Comparison of ENCODE assay signal across 8 cellular contexts in the genomic region with DNA sequence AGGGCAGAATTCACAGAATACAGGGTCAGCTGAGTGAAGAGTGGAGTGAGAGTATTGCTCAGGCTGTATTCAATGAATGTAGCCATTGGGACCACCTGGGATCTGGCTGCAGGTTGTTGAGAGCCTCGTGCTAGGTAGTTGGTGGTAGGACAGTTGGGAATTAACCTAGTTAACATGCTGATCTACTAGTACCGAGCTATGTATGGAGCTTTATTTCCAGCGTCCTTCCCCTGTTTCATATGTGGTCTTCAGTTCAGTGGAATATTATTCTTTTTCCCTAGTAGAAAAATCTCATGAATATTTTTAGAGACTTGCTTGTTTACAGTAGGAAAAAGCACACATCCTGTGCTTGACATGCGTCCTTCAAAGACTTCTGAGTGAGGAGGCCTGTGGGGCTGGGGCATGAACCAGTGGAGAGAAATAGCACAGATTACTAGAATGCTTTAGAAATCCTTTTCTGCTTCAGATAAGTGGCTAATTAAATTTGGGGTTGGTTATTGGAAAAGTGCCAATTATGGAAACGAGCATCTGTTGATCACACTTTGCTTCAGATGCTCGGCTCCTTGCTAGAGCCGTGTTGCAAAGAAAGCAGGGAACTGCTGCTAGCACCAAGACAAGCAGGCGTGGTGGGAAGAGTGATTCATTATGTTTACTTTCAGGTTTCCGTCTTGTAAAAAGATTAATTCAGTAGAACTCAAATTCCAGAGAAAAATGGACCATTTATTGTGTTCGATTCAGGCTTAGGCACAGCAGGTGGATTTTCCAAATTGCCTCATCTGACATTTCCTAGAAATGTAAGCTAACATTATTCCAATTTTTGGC. TPM values are rescaled to one million over a fixed set of nuclear protein-coding genes. Genes with fewer than 3 reads are reported as not detected.
A peak's percentile ranks its signal among the peaks of the same experiment; 100 is the strongest.
DNase-seq lines count a peak whose midpoint lies in the region; ATAC-seq, FAIRE-seq and TF ChIP-seq lines count a peak whose summit lies in the region.

No MANE protein-coding gene starts in this region.

- peaks cover 18% of the 10 kb centered on the region for H3K9me3 Mint-ChIP-seq in activated CD8-positive, alpha-beta T cell treated with anti-CD3 and anti-CD28 coated beads, Interleukin-2, amount 10 ng/mL, durations not matched to agents 7 days and 5 days (ENCODE audit: insufficient read depth)
- H3K9me3 Mint-ChIP-seq in stimulated activated memory B cell treated with anti-CD40 and anti-IgM and Interleukin-4, amounts not matched to agents 10 μg/mL and 1 μg/mL and 100 μg/mL, for 72 hours = peaks cover 4% of the 10 kb centered on the region

- peak; percentile 74 for DNase-seq in COLO829 (ENCODE audit: low spot score)
- peak; percentile 41 for DNase-seq in NCI-H1436 treated with DMSO at 0.1 percent for 48 hours (lab: John Stamatoyannopoulos, UW)
- DNase-seq in activated CD8-positive, alpha-beta T cell treated with anti-CD3 and anti-CD28 coated beads, Interleukin-2, amount 10 ng/mL, durations not matched to agents 7 days and 5 days = peak; percentile 37
- peak; percentile 79 for DNase-seq in fibroblast of peridontal ligament (ENCODE audit: extremely low read depth)
- no peak for DNase-seq in D721Med (ENCODE audit: insufficient read length, low spot score)

- H3K27ac Mint-ChIP-seq in activated CD8-positive, alpha-beta T cell treated with anti-CD3 and anti-CD28 coated beads, Interleukin-2, amount 10 ng/mL, durations not matched to agents 7 days and 5 days = peak overlapping the region; percentile 93
- H3K27ac Mint-ChIP-seq in stimulated activated memory B cell treated with anti-CD40 and anti-IgM and Interleukin-4, amounts not matched to agents 10 μg/mL and 1 μg/mL and 100 μg/mL, for 72 hours = peak overlapping the region; percentile 40

- H3K27me3 Mint-ChIP-seq in activated CD8-positive, alpha-beta T cell treated with anti-CD3 and anti-CD28 coated beads, Interleukin-2, amount 10 ng/mL, durations not matched to agents 7 days and 5 days (ENCODE audit: low read depth) = no peaks in the 10 kb centered on the region
- H3K27me3 Mint-ChIP-seq in stimulated activated memory B cell treated with anti-CD40 and anti-IgM and Interleukin-4, amounts not matched to agents 10 μg/mL and 1 μg/mL and 100 μg/mL, for 72 hours = no peaks in the 10 kb centered on the region

- peak overlapping the region; percentile 44 for H3K4me3 Mint-ChIP-seq in activated CD8-positive, alpha-beta T cell treated with anti-CD3 and anti-CD28 coated beads, Interleukin-2, amount 10 ng/mL, durations not matched to agents 7 days and 5 days
- H3K4me3 Mint-ChIP-seq in stimulated activated memory B cell treated with anti-CD40 and anti-IgM and Interleukin-4, amounts not matched to agents 10 μg/mL and 1 μg/mL and 100 μg/mL, for 72 hours = no peak overlapping the region

- H3K4me1 Mint-ChIP-seq in activated CD8-positive, alpha-beta T cell treated with anti-CD3 and anti-CD28 coated beads, Interleukin-2, amount 10 ng/mL, durations not matched to agents 7 days and 5 days (ENCODE audit: low read depth) = peaks cover 82% of the 10 kb centered on the region
- H3K4me1 Mint-ChIP-seq in stimulated activated memory B cell treated with anti-CD40 and anti-IgM and Interleukin-4, amounts not matched to agents 10 μg/mL and 1 μg/mL and 100 μg/mL, for 72 hours = peaks cover 50% of the 10 kb centered on the region

- peak; percentile 52 for ATAC-seq in activated CD8-positive, alpha-beta T cell treated with anti-CD3 and anti-CD28 coated beads, Interleukin-2, amount 10 ng/mL, durations not matched to agents 7 days and 5 days
- no peak for ATAC-seq in stimulated activated memory B cell treated with anti-CD40 and anti-IgM and Interleukin-4, amounts not matched to agents 10 μg/mL and 1 μg/mL and 100 μg/mL, for 72 hours
- ATAC-seq in GM19324 (IDR thresholded peaks at IDR 0.05; ENCODE audit: low FRiP score, unreplicated experiment) (no peak), GM18517 (IDR thresholded peaks at IDR 0.05; ENCODE audit: unreplicated experiment) (no peak)

- H3K36me3 Mint-ChIP-seq in activated CD8-positive, alpha-beta T cell treated with anti-CD3 and anti-CD28 coated beads, Interleukin-2, amount 10 ng/mL, durations not matched to agents 7 days and 5 days (ENCODE audit: low read depth) = peaks cover 25% of the 10 kb centered on the region
- H3K36me3 Mint-ChIP-seq in stimulated activated memory B cell treated with anti-CD40 and anti-IgM and Interleukin-4, amounts not matched to agents 10 μg/mL and 1 μg/mL and 100 μg/mL, for 72 hours = peaks cover 26% of the 10 kb centered on the region

- no peak for FAIRE-seq in D721Med (lab: Jason Lieb, UNC)

- CTCF ChIA-PET in activated CD8-positive, alpha-beta T cell treated with anti-CD3 and anti-CD28 coated beads, Interleukin-2, amount 10 ng/mL, durations not matched to agents 7 days and 5 days (lab: Charles Lee) = interaction anchor here (0.9 to 3.0 kb wide), 9 partner anchors 9 to 94 kb away, joined by 3 to 27 read pairs (median 5); partner anchors contain the start of gene NEMF

- POLR2A ChIA-PET in activated CD8-positive, alpha-beta T cell treated with anti-CD3 and anti-CD28 coated beads, Interleukin-2, amount 10 ng/mL, durations not matched to agents 7 days and 5 days (lab: Charles Lee) = interaction anchor here (0.6 to 7.0 kb wide), 11 partner anchors 13 to 136 kb away, joined by 3 to 56 read pairs (median 5); no protein-coding TSS in a partner anchor

- TF ChIP-seq CTCF in D721Med (IDR thresholded peaks at IDR 0.05; ENCODE audit: insufficient read depth, missing control alignments) = no peak

RNA-seq across cellular contexts. Expression of gene ARF6, which starts 53.6 kb away (rescaled TPM):
- total RNA-seq in activated CD8-positive, alpha-beta T cell treated with anti-CD3 and anti-CD28 coated beads, Interleukin-2, amount 10 ng/mL, durations not matched to agents 7 days and 5 days = 100 to 1,000 TPM; 183 to 193 TPM
